ENCODE assay signal across 21 cellular contexts in genomic region chr1:216523043-216523442, GRCh38.
"Had no signal": no experiment of that assay in that cellular context is flagged by ENCODE, and none has a peak within 500 bp of the region (broad histone marks: within the 10 kb centered on the region; RNA-seq: fewer than 3 reads in every experiment).

No MANE protein-coding gene starts in this region.

- H3K27me3 ChIP-seq: colonic mucosa, esophagus muscularis mucosa, heart right ventricle, sigmoid colon, testis, tibial artery had no signal

- H3K4me3 ChIP-seq: colonic mucosa, esophagus muscularis mucosa, heart right ventricle, lower lobe of right lung, psoas muscle, sigmoid colon, testis, tibial artery had no signal

- DNase-seq: colonic mucosa; effector CD8-positive, alpha-beta T cell; foreskin melanocyte; glutamatergic neuron; heart right ventricle; hypothalamus; left ventricle myocardium superior; lower lobe of right lung; naive thymus-derived CD8-positive, alpha-beta T cell; nephron progenitor cell; nucleus accumbens; psoas muscle; right cardiac atrium; sigmoid colon; stimulated activated CD4-positive, alpha-beta T cell treated with anti-CD3 and anti-CD28 coated beads, Interleukin-2, amount 100 ng/mL, for 24 hours; stimulated activated CD4-positive, alpha-beta T cell treated with anti-CD3 and anti-CD28 coated beads, Interleukin-4, amount 100 ng/mL, for 24 hours; stimulated activated naive CD8-positive, alpha-beta T cell treated with anti-CD3 and anti-CD28 coated beads, Interleukin-15, Interleukin-2, amounts not matched to agents 100 U/mL and 50 U/mL, for 24 hours; substantia nigra; testis; tibial artery had no signal

- H3K27ac ChIP-seq: colonic mucosa, esophagus muscularis mucosa, heart right ventricle, lower lobe of right lung, psoas muscle, sigmoid colon, testis, tibial artery had no signal

- H3K4me1 ChIP-seq: colonic mucosa, lower lobe of right lung, psoas muscle, sigmoid colon, testis, tibial artery had no signal

- H3K9me3 ChIP-seq: colonic mucosa, esophagus muscularis mucosa, heart right ventricle, lower lobe of right lung, psoas muscle, sigmoid colon, testis, tibial artery had no signal

- H3K36me3 ChIP-seq: colonic mucosa, heart right ventricle, lower lobe of right lung, sigmoid colon, tibial artery had no signal
